14 cellular contexts compared by ENCODE assay signal in the genomic region with DNA sequence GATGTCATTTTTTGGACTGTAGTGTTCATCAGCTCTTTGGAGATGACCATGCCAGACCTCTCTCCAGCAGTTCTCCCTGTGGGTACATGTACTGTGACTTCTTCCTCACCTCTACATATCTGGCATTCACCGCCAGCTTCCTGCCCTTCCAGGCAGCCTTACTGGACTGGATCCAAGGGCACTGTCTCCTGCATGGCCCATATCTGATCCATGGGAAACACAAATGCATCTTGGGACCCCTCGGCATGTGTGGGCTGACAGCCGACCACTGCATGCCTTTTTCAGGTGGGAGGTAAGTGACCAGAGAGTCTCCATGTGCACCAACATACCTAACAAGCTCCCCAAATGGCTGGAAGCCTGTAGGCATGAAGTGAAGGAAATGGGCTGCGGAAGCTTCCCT. TPM values are rescaled to one million over a fixed set of nuclear protein-coding genes. Genes with fewer than 3 reads are reported as not detected.
DNase-seq lines count a peak whose midpoint lies in the region; ATAC-seq lines count a peak whose summit lies in the region.
"Had no signal": no experiment of that assay in that cellular context is flagged by ENCODE, and none has a peak within 500 bp of the region (broad histone marks: within the 10 kb centered on the region; RNA-seq: fewer than 3 reads in every experiment).

No MANE protein-coding gene starts in this region.

- peaks cover 71% of the 10 kb centered on the region for H3K4me1 Mint-ChIP-seq in dendritic cell treated with granulocyte-macrophage colony-stimulating factor and Interleukin-4, amounts not matched to agents 40 ng/mL and 50 ng/mL, for 4 days (ENCODE audit: low read depth)

- peak; percentile 40 for DNase-seq in activated CD8-positive, alpha-beta memory T cell treated with anti-CD3 and anti-CD28 coated beads, Interleukin-2, amount 50 U/mL, for 48 hours
- no peak for DNase-seq in activated CD8-positive, alpha-beta memory T cell treated with anti-CD3 and anti-CD28 coated beads, Interleukin-2, amount 50 U/mL, for 4 hours
- DNase-seq in mucosa of gallbladder (ENCODE audit: low spot score), result peak; percentile 8
- DNase-seq in left ventricle myocardium superior, result no peak
- DNase-seq: 8988T; C1 segment of cervical spinal cord; Caco-2; CD4-positive, alpha-beta T cell; GM23248 had no signal

- H3K9me3 Mint-ChIP-seq in dendritic cell treated with granulocyte-macrophage colony-stimulating factor and Interleukin-4, amounts not matched to agents 40 ng/mL and 50 ng/mL, for 4 days, result no peaks in the 10 kb centered on the region
- H3K9me3 Mint-ChIP-seq: CD4-positive, alpha-beta T cell; IgD-negative memory B cell had no signal

- H3K36me3 Mint-ChIP-seq in dendritic cell treated with granulocyte-macrophage colony-stimulating factor and Interleukin-4, amounts not matched to agents 40 ng/mL and 50 ng/mL, for 4 days (ENCODE audit: low read depth), result no peaks in the 10 kb centered on the region
- H3K36me3 Mint-ChIP-seq: IgD-negative memory B cell had no signal

- H3K4me3 Mint-ChIP-seq in dendritic cell treated with granulocyte-macrophage colony-stimulating factor and Interleukin-4, amounts not matched to agents 40 ng/mL and 50 ng/mL, for 4 days, result no peak overlapping the region
- H3K4me3 Mint-ChIP-seq: B cell; CD4-positive, alpha-beta T cell; IgD-negative memory B cell had no signal

- ATAC-seq in GM21447 (IDR thresholded peaks at IDR 0.05; ENCODE audit: unreplicated experiment), result no peak
- no peak for ATAC-seq in HG03460 (IDR thresholded peaks at IDR 0.05; ENCODE audit: unreplicated experiment)
- no peak for ATAC-seq in left ventricle myocardium superior

- peak overlapping the region; percentile 92 for H3K27ac Mint-ChIP-seq in dendritic cell treated with granulocyte-macrophage colony-stimulating factor and Interleukin-4, amounts not matched to agents 40 ng/mL and 50 ng/mL, for 4 days
- H3K27ac Mint-ChIP-seq: B cell; CD4-positive, alpha-beta T cell; IgD-negative memory B cell had no signal

- intact Hi-C loops in dendritic cell treated with granulocyte-macrophage colony-stimulating factor and Interleukin-4, amounts not matched to agents 40 ng/mL and 50 ng/mL, for 4 days (cut with micrococcal nuclease), result no loop called here
- intact Hi-C loops in left ventricle myocardium superior (cut with micrococcal nuclease), result no loop called here

- peaks cover 1% of the 10 kb centered on the region for H3K27me3 Mint-ChIP-seq in dendritic cell treated with granulocyte-macrophage colony-stimulating factor and Interleukin-4, amounts not matched to agents 40 ng/mL and 50 ng/mL, for 4 days
- H3K27me3 Mint-ChIP-seq: CD4-positive, alpha-beta T cell; IgD-negative memory B cell had no signal

RNA-seq across cellular contexts. Expression of gene BLVRA, which starts 3.9 kb away (rescaled TPM):
- total RNA-seq in mucosa of gallbladder, result 43.2 TPM
- total RNA-seq in left ventricle myocardium superior, result 47.4 TPM

RNA-seq across cellular contexts. Expression of gene COA1, which starts 25.3 kb away (rescaled TPM):
- total RNA-seq in mucosa of gallbladder (43.6 TPM), left ventricle myocardium superior (72.5 TPM)

Comparison
In these comparisons a context has a peak if more than half of its experiments do, and no peak if none do; other contexts are left out.
1. DNase-seq: peak in activated CD8-positive, alpha-beta memory T cell treated with anti-CD3 and anti-CD28 coated beads, Interleukin-2, amount 50 U/mL, for 48 hours (single experiment) and mucosa of gallbladder (single experiment); none in activated CD8-positive, alpha-beta memory T cell treated with anti-CD3 and anti-CD28 coated beads, Interleukin-2, amount 50 U/mL, for 4 hours (single experiment) and left ventricle myocardium superior (single experiment).